8 cellular contexts compared by ENCODE assay signal in genomic region chr1:218345673-218346390, GRCh38. TPM values are rescaled to one million over a fixed set of nuclear protein-coding genes. Genes with fewer than 3 reads are reported as not detected.
A peak's percentile ranks its signal among the peaks of the same experiment; 100 is the strongest.
DNase-seq lines count a peak whose midpoint lies in the region; ATAC-seq and TF ChIP-seq lines count a peak whose summit lies in the region.

No MANE protein-coding gene starts in this region.

- H3K56ac ChIP-seq in H9 (ENCODE audit: insufficient read length, low read depth, low read length) = no peak overlapping the region

- no peaks in the 10 kb centered on the region for H3K36me3 ChIP-seq in right lobe of liver

- DNase-seq in SIG-M5 treated with dmso at 0.1 percent for 504 hours (lab: John Stamatoyannopoulos, UW; ENCODE audit: unreplicated experiment) (peak; percentile 80), SIG-M5 (lab: John Stamatoyannopoulos, UW) (no peak), H9 (peak; percentile 65), LHCN-M2 (ENCODE audit: low read depth) (peak; percentile 70), T-cell (peak in 23 of 34 experiments; percentile 5 to 40 (median 22)), dedifferentiated amniotic fluid mesenchymal stem cell (ENCODE audit: extremely low spot score) (peak; percentile 58), right lobe of liver (peak in 2 of 3 donors; percentile 55 to 67)

- no peak overlapping the region for H3K4ac ChIP-seq in H9 (ENCODE audit: low read depth, low read length)

- no peak overlapping the region for H2AFZ ChIP-seq in H9 (ENCODE audit: low read length)

- H3K27ac Mint-ChIP-seq in H9 (0 out of 7 replicates have a peak overlapping the region, but pooled peaks of 1 of the 3 experiments have one; percentile 72), T-cell (peak overlapping the region in 1 of 2 donors; percentile 17)
- no peak overlapping the region for H3K27ac Mint-ChIP-seq in stimulated activated memory B cell treated with anti-CD40 and anti-IgM and Interleukin-4, amounts not matched to agents 10 μg/mL and 1 μg/mL and 100 μg/mL, for 72 hours

- peak; percentile 66 to 73 (median 70) for ATAC-seq in T-cell (replicated peaks in 1 of 4)
- ATAC-seq in right lobe of liver = peak; percentile 79 to 88 (median 81)
- ATAC-seq in stimulated activated memory B cell treated with anti-CD40 and anti-IgM and Interleukin-4, amounts not matched to agents 10 μg/mL and 1 μg/mL and 100 μg/mL, for 72 hours = peak; percentile 86

- no peaks in the 10 kb centered on the region for H3K79me1 ChIP-seq in H9 (ENCODE audit: insufficient read depth, low read depth, low read length, poor library complexity, severe bottlenecking)

- H3K23me2 ChIP-seq in H9 (ENCODE audit: insufficient read length, low read depth, low read length, poor library complexity, severe bottlenecking) = peaks cover 20% of the 10 kb centered on the region

- H2BK20ac ChIP-seq in H9 (ENCODE audit: low read depth, low read length, poor library complexity, severe bottlenecking) = no peak overlapping the region

- peak overlapping the region; percentile 84 for H3K4me2 ChIP-seq in H9 (ENCODE audit: insufficient read depth, insufficient read length, low read length)

- H3K79me2 ChIP-seq in H9 (ENCODE audit: insufficient read depth, low read length) = no peaks in the 10 kb centered on the region

- peak; percentile 17 for TF ChIP-seq POLR2A in right lobe of liver (IDR thresholded peaks at IDR 0.05)

- H4K91ac ChIP-seq in H9 (ENCODE audit: insufficient read length, low read depth, low read length) = no peak overlapping the region

- H4K5ac ChIP-seq in H9 (ENCODE audit: insufficient read length, low read depth, low read length) = no peak overlapping the region

- WGBS in H9 (ENCODE audit: extremely low coverage, insufficient read length, low lambda C conversion rate) = no CpG with 5 or more reads among the region's 64 CpGs
- WGBS in right lobe of liver (ENCODE audit: insufficient coverage, low coverage, low lambda C conversion rate, missing lambda C conversion rate) = 0% methylated on average over 28 of the region's 64 CpGs

- H3K27me3 Mint-ChIP-seq in H9 (ENCODE audit: low read depth) (peaks cover 2% of the 10 kb centered on the region; the same call in 1 of the 2 replicates), T-cell (peaks cover 24 to 32% of the 10 kb centered on the region in 2 donors)
- no peaks in the 10 kb centered on the region for H3K27me3 Mint-ChIP-seq in stimulated activated memory B cell treated with anti-CD40 and anti-IgM and Interleukin-4, amounts not matched to agents 10 μg/mL and 1 μg/mL and 100 μg/mL, for 72 hours

- no peak overlapping the region for H3K14ac ChIP-seq in H9 (ENCODE audit: insufficient read depth, low read length)

- TF ChIP-seq CTCF in H9 (conservative IDR thresholded peaks at IDR 0.05) (no peak; the same call in 2 of the 3 replicates), right lobe of liver (IDR thresholded peaks at IDR 0.05) (no peak)

- H3K18ac ChIP-seq in H9 (ENCODE audit: insufficient read length, low read depth, low read length) = no peak overlapping the region

- H3K9ac ChIP-seq in H9 (ENCODE audit: extremely low read depth, insufficient read length, low read length) = peak overlapping the region; percentile 37

- no peaks in the 10 kb centered on the region for H3K9me3 ChIP-seq in H9 (ENCODE audit: control insufficient read depth, low read depth, low read length)
- no peaks in the 10 kb centered on the region for H3K9me3 ChIP-seq in right lobe of liver

- intact Hi-C loops in right lobe of liver (cut with DNase I) = no loop called here

- H3K27me3 ChIP-seq in H9 (ENCODE audit: insufficient read depth, low read length) (no peaks in the 10 kb centered on the region; the same call in 1 of the 2 replicates), right lobe of liver (no peaks in the 10 kb centered on the region)

- H3K4me1 ChIP-seq in H9 (ENCODE audit: insufficient read depth, low read length) (no peaks in the 10 kb centered on the region), right lobe of liver (peaks cover 0 to 21% (median 0%) of the 10 kb centered on the region in 4 donors)

- H2AK5ac ChIP-seq in H9 (ENCODE audit: insufficient read length, low read length) = no peak overlapping the region

- H2BK15ac ChIP-seq in H9 (ENCODE audit: low read depth, low read length) = no peak overlapping the region

- peak overlapping the region; percentile 43 to 55 (median 49) for H3K4me3 ChIP-seq in right lobe of liver

- H3K9me3 Mint-ChIP-seq in H9 (no peaks in the 10 kb centered on the region), T-cell (no peaks in the 10 kb centered on the region)
- H3K9me3 Mint-ChIP-seq in stimulated activated memory B cell treated with anti-CD40 and anti-IgM and Interleukin-4, amounts not matched to agents 10 μg/mL and 1 μg/mL and 100 μg/mL, for 72 hours = no peaks in the 10 kb centered on the region

- no peak overlapping the region for H2BK120ac ChIP-seq in H9 (ENCODE audit: low read depth, low read length, poor library complexity, severe bottlenecking)

- no peak overlapping the region for H3K27ac ChIP-seq in H9 (ENCODE audit: insufficient read length, low read depth, low read length)
- H3K27ac ChIP-seq in right lobe of liver = peak overlapping the region; percentile 11 to 58 (median 34)

- POLR2A ChIA-PET in T-cell (lab: Charles Lee) = no interaction called here

- H2BK12ac ChIP-seq in H9 (ENCODE audit: insufficient read length, low read depth, low read length) = no peak overlapping the region

- H2BK5ac ChIP-seq in H9 (ENCODE audit: insufficient read length, low read length) = no peak overlapping the region

- H3K23ac ChIP-seq in H9 (ENCODE audit: insufficient read length, low read depth, low read length) = no peak overlapping the region

- H4K20me1 ChIP-seq in H9 (ENCODE audit: control insufficient read depth, insufficient read depth, insufficient read length) = no peaks in the 10 kb centered on the region

- CTCF ChIA-PET in T-cell (lab: Charles Lee) = no interaction called here

- peaks cover 0 to 1% (median 0%) of the 10 kb centered on the region in 3 experiments; a peak in 1 of 7 replicates for H3K36me3 Mint-ChIP-seq in H9 (ENCODE audit: insufficient read depth in 1 of 3, low read depth in 3 of 3)
- H3K36me3 Mint-ChIP-seq in T-cell = peaks cover 12% of the 10 kb centered on the region
- H3K36me3 Mint-ChIP-seq in stimulated activated memory B cell treated with anti-CD40 and anti-IgM and Interleukin-4, amounts not matched to agents 10 μg/mL and 1 μg/mL and 100 μg/mL, for 72 hours = no peaks in the 10 kb centered on the region

- H3T11ph ChIP-seq in H9 (ENCODE audit: low read length) = no peak overlapping the region

- H3K4me1 Mint-ChIP-seq in H9 = peaks cover 23 to 27% of the 10 kb centered on the region in 2 experiments
- peaks cover 25 to 28% (median 27%) of the 10 kb centered on the region in 3 donors for H3K4me1 Mint-ChIP-seq in T-cell
- H3K4me1 Mint-ChIP-seq in stimulated activated memory B cell treated with anti-CD40 and anti-IgM and Interleukin-4, amounts not matched to agents 10 μg/mL and 1 μg/mL and 100 μg/mL, for 72 hours = peaks cover 40% of the 10 kb centered on the region

- H3K4me3 Mint-ChIP-seq in H9 (no peak overlapping the region), T-cell (no peak overlapping the region)
- no peak overlapping the region for H3K4me3 Mint-ChIP-seq in stimulated activated memory B cell treated with anti-CD40 and anti-IgM and Interleukin-4, amounts not matched to agents 10 μg/mL and 1 μg/mL and 100 μg/mL, for 72 hours

- no peak overlapping the region for H4K8ac ChIP-seq in H9 (replicated peaks; ENCODE audit: insufficient read length, low read depth, low read length)

RNA-seq across cellular contexts. Expression of gene TGFB2, which starts 0.7 kb away (rescaled TPM):
- total RNA-seq in H9 (2021) (0.13 TPM in 1 of 2 replicates, not detected in the other), LHCN-M2 (2014; rRNA removed) (5.1 and 7.7 TPM in 2 replicates), T-cell (under 1 TPM in 3 of 5 donors, not detected in 2; 0.06 to 0.23 (median 0.23) TPM), right lobe of liver (1 to 10 TPM in 1 of 6 experiments, under 1 TPM in 5; 0.18 to 2.8 (median 0.34) TPM)
- 36.3 TPM for polyA plus RNA-seq in LHCN-M2 (2012)
